2 cellular contexts compared by ENCODE assay signal in the genomic region with DNA sequence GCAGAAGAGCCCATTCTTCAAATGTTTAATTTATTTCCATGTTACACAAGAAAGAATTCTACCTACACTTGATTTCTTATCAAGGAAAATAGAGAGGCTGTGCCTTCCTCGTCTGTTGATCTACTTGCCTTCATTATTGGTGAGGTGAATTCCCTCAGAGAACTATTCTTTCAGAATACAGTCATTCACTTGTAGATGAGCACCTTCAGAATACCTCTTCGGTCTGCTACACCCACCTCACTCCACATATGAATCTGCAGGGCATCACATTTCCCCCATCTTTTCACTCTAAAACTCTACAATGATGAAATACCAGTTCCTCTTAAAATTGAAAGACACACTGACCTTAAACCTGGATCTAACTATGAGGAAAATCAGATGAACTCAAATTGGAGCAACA.
TF ChIP-seq lines count a peak whose summit lies in the region.

No MANE protein-coding gene starts in this region.

TF ChIP-seq in GM23338, 12 proteins besides CTCF, POLR2A, EP300 and RAD21 (continued from another document):
- TF ChIP-seq ZNF462 (CRISPR knock-in tag; IDR thresholded peaks at IDR 0.05) (peak; percentile 49; the same call in 1 of the 2 replicates), REST (IDR thresholded peaks at IDR 0.05; ENCODE audit: unreplicated experiment) (no peak)

TF ChIP-seq in WTC11, 78 proteins besides CTCF, POLR2A, EP300 and RAD21 (continued from another document):
- TF ChIP-seq, protein P1, sequence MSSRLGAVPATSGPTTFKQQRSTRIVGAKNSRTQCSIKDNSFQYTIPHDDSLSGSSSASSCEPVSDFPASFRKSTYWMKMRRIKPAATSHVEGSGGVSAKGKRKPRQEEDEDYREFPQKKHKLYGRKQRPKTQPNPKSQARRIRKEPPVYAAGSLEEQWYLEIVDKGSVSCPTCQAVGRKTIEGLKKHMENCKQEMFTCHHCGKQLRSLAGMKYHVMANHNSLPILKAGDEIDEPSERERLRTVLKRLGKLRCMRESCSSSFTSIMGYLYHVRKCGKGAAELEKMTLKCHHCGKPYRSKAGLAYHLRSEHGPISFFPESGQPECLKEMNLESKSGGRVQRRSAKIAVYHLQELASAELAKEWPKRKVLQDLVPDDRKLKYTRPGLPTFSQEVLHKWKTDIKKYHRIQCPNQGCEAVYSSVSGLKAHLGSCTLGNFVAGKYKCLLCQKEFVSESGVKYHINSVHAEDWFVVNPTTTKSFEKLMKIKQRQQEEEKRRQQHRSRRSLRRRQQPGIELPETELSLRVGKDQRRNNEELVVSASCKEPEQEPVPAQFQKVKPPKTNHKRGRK (CRISPR knock-in tag; IDR thresholded peaks at IDR 0.05; ENCODE audit: borderline replicate concordance): no peak
- no peak for TF ChIP-seq USF2 (CRISPR knock-in tag; IDR thresholded peaks at IDR 0.05)
- no peak for TF ChIP-seq STAT6 (CRISPR knock-in tag; conservative IDR thresholded peaks at IDR 0.05; ENCODE audit: low read depth)
- no peak for TF ChIP-seq GRHL2 (CRISPR knock-in tag; IDR thresholded peaks at IDR 0.05; ENCODE audit: insufficient replicate concordance, severe bottlenecking)
- TF ChIP-seq TCF7 (CRISPR knock-in tag; IDR thresholded peaks at IDR 0.05; ENCODE audit: low read depth): no peak
- TF ChIP-seq, protein P2, sequence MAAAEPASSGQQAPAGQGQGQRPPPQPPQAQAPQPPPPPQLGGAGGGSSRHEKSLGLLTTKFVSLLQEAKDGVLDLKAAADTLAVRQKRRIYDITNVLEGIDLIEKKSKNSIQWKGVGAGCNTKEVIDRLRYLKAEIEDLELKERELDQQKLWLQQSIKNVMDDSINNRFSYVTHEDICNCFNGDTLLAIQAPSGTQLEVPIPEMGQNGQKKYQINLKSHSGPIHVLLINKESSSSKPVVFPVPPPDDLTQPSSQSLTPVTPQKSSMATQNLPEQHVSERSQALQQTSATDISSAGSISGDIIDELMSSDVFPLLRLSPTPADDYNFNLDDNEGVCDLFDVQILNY (CRISPR knock-in tag; IDR thresholded peaks at IDR 0.05): no peak
- TF ChIP-seq CREB1 (CRISPR knock-in tag; IDR thresholded peaks at IDR 0.05): no peak
- no peak for TF ChIP-seq TEAD4 (CRISPR knock-in tag; IDR thresholded peaks at IDR 0.05)
- no peak for TF ChIP-seq E2F4 (CRISPR knock-in tag; IDR thresholded peaks at IDR 0.05; ENCODE audit: borderline replicate concordance, low read depth)
- TF ChIP-seq ZNF416 (CRISPR knock-in tag; IDR thresholded peaks at IDR 0.05): no peak
- no peak for TF ChIP-seq ETV6 (CRISPR knock-in tag; IDR thresholded peaks at IDR 0.05)
- no peak for TF ChIP-seq USF1 (CRISPR knock-in tag; IDR thresholded peaks at IDR 0.05)
- no peak for TF ChIP-seq NFE2L1 (CRISPR knock-in tag; IDR thresholded peaks at IDR 0.05)
